Comparison of ENCODE assay signal across 1 cellular context in the genomic region with DNA sequence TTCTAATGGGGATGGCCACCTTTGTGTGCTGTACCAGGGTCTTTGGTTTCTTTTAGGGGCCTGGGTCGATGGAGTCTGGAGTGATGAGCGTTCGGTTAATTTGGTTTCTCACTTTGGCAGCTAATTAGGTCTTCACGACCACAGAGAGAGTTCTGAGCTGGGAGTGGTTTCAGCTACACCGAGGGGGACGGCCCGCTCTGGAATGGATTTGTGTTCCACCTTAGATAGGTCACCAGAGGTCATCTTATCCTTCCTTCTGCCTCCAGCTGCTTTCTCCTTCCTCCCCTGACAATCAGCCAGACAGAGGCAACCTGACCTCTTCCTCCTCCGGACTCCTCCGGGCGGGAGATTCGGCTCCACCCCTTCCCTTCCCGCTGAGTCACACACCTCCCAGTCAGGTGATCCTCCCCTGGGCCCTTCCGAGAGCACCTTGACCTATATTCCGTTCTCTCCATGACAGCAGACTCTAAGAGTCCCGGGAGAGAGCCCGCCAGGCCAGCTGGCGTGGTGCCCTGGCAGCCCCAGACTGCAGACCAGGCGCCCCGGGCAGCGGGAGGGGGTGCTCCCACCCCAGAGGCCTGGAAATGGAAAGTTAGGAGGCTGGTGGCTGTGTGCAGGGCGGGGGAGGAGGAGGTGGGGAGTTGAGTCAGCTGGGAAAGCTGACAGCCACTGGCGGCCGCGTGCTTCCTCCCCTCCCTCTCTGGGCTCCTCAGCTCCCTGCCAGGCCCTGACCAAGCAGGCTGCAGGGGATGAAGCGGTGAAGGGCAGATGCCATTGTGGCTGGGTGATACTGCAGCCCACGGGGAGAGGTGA.
TF ChIP-seq lines count a peak whose summit lies in the region.

No MANE protein-coding gene starts in this region.

TF ChIP-seq in HepG2, 621 proteins besides CTCF, POLR2A, EP300 and RAD21 (continued from another document and continues in another):
- TF ChIP-seq, protein P1, sequence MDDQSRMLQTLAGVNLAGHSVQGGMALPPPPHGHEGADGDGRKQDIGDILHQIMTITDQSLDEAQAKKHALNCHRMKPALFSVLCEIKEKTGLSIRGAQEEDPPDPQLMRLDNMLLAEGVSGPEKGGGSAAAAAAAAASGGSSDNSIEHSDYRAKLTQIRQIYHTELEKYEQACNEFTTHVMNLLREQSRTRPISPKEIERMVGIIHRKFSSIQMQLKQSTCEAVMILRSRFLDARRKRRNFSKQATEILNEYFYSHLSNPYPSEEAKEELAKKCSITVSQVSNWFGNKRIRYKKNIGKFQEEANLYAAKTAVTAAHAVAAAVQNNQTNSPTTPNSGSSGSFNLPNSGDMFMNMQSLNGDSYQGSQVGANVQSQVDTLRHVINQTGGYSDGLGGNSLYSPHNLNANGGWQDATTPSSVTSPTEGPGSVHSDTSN (CRISPR knock-in tag; IDR thresholded peaks at IDR 0.05; ENCODE audit: borderline replicate concordance): no peak
- no peak; the same call in 1 of the 2 replicates for TF ChIP-seq CHD4 (IDR thresholded peaks at IDR 0.05; ENCODE audit: borderline replicate concordance, low read length)
- TF ChIP-seq RBFOX2 (IDR thresholded peaks at IDR 0.05; ENCODE audit: low read depth, low read length): peak; percentile 60; the same call in 1 of the 2 replicates
- no peak for TF ChIP-seq RNF2 (conservative IDR thresholded peaks at IDR 0.05; ENCODE audit: low read depth)
- 0 out of 2 replicates have a peak, but pooled peaks have one; percentile 40 for TF ChIP-seq MZF1 (CRISPR knock-in tag; IDR thresholded peaks at IDR 0.05; ENCODE audit: borderline replicate concordance)
- no peak for TF ChIP-seq PHB2 (IDR thresholded peaks at IDR 0.05; ENCODE audit: partially characterized antibody)
- TF ChIP-seq, protein P2, sequence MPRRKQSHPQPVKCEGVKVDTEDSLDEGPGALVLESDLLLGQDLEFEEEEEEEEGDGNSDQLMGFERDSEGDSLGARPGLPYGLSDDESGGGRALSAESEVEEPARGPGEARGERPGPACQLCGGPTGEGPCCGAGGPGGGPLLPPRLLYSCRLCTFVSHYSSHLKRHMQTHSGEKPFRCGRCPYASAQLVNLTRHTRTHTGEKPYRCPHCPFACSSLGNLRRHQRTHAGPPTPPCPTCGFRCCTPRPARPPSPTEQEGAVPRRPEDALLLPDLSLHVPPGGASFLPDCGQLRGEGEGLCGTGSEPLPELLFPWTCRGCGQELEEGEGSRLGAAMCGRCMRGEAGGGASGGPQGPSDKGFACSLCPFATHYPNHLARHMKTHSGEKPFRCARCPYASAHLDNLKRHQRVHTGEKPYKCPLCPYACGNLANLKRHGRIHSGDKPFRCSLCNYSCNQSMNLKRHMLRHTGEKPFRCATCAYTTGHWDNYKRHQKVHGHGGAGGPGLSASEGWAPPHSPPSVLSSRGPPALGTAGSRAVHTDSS (CRISPR knock-in tag; conservative IDR thresholded peaks at IDR 0.05): no peak
- TF ChIP-seq IKZF4 (CRISPR knock-in tag; IDR thresholded peaks at IDR 0.05; ENCODE audit: borderline replicate concordance, low read depth, not compliant biosample characterization): no peak
- 0 out of 2 replicates have a peak, but pooled peaks have one; percentile 35 for TF ChIP-seq ZNF383 (CRISPR knock-in tag; IDR thresholded peaks at IDR 0.05; ENCODE audit: borderline replicate concordance)
- TF ChIP-seq RXRA (CRISPR knock-in tag; IDR thresholded peaks at IDR 0.05): peak; percentile 87
- TF ChIP-seq SP5 (CRISPR knock-in tag; IDR thresholded peaks at IDR 0.05; ENCODE audit: borderline replicate concordance, low read depth): peak; percentile 75
- TF ChIP-seq ZNF12 (CRISPR knock-in tag; IDR thresholded peaks at IDR 0.05): no peak; the same call in 1 of the 2 replicates
- TF ChIP-seq ZBTB38 (CRISPR knock-in tag; IDR thresholded peaks at IDR 0.05): no peak
- TF ChIP-seq ZNF746 (CRISPR knock-in tag; IDR thresholded peaks at IDR 0.05): no peak
- TF ChIP-seq ERF (CRISPR knock-in tag; IDR thresholded peaks at IDR 0.05): no peak; the same call in 1 of the 2 replicates
- 0 out of 2 replicates have a peak, but pooled peaks have one; percentile 37 for TF ChIP-seq REL (CRISPR knock-in tag; conservative IDR thresholded peaks at IDR 0.05)
- TF ChIP-seq, protein P3, sequence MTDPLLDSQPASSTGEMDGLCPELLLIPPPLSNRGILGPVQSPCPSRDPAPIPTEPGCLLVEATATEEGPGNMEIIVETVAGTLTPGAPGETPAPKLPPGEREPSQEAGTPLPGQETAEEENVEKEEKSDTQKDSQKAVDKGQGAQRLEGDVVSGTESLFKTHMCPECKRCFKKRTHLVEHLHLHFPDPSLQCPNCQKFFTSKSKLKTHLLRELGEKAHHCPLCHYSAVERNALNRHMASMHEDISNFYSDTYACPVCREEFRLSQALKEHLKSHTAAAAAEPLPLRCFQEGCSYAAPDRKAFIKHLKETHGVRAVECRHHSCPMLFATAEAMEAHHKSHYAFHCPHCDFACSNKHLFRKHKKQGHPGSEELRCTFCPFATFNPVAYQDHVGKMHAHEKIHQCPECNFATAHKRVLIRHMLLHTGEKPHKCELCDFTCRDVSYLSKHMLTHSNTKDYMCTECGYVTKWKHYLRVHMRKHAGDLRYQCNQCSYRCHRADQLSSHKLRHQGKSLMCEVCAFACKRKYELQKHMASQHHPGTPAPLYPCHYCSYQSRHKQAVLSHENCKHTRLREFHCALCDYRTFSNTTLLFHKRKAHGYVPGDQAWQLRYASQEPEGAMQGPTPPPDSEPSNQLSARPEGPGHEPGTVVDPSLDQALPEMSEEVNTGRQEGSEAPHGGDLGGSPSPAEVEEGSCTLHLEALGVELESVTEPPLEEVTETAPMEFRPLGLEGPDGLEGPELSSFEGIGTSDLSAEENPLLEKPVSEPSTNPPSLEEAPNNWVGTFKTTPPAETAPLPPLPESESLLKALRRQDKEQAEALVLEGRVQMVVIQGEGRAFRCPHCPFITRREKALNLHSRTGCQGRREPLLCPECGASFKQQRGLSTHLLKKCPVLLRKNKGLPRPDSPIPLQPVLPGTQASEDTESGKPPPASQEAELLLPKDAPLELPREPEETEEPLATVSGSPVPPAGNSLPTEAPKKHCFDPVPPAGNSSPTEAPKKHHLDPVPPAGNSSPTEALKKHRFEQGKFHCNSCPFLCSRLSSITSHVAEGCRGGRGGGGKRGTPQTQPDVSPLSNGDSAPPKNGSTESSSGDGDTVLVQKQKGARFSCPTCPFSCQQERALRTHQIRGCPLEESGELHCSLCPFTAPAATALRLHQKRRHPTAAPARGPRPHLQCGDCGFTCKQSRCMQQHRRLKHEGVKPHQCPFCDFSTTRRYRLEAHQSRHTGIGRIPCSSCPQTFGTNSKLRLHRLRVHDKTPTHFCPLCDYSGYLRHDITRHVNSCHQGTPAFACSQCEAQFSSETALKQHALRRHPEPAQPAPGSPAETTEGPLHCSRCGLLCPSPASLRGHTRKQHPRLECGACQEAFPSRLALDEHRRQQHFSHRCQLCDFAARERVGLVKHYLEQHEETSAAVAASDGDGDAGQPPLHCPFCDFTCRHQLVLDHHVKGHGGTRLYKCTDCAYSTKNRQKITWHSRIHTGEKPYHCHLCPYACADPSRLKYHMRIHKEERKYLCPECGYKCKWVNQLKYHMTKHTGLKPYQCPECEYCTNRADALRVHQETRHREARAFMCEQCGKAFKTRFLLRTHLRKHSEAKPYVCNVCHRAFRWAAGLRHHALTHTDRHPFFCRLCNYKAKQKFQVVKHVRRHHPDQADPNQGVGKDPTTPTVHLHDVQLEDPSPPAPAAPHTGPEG (CRISPR knock-in tag; IDR thresholded peaks at IDR 0.05): no peak
- peak; percentile 67 for TF ChIP-seq RARA (CRISPR knock-in tag; IDR thresholded peaks at IDR 0.05)
- peak; percentile 73; the same call in 1 of the 2 replicates for TF ChIP-seq NFE2 (CRISPR knock-in tag; IDR thresholded peaks at IDR 0.05)
- TF ChIP-seq SMARCC2 (IDR thresholded peaks at IDR 0.05): no peak
- peak; percentile 13; the same call in 1 of the 2 replicates for TF ChIP-seq HMG20B (CRISPR knock-in tag; conservative IDR thresholded peaks at IDR 0.05)
- TF ChIP-seq FOXO1 (CRISPR knock-in tag; IDR thresholded peaks at IDR 0.05): no peak
- 0 out of 2 replicates have a peak, but pooled peaks have one; percentile 16 for TF ChIP-seq CAMTA2 (CRISPR knock-in tag; IDR thresholded peaks at IDR 0.05; ENCODE audit: borderline replicate concordance)
- TF ChIP-seq ZNF672 (CRISPR knock-in tag; IDR thresholded peaks at IDR 0.05): no peak
- TF ChIP-seq FLYWCH1 (CRISPR knock-in tag; IDR thresholded peaks at IDR 0.05): no peak
- TF ChIP-seq, protein P4, sequence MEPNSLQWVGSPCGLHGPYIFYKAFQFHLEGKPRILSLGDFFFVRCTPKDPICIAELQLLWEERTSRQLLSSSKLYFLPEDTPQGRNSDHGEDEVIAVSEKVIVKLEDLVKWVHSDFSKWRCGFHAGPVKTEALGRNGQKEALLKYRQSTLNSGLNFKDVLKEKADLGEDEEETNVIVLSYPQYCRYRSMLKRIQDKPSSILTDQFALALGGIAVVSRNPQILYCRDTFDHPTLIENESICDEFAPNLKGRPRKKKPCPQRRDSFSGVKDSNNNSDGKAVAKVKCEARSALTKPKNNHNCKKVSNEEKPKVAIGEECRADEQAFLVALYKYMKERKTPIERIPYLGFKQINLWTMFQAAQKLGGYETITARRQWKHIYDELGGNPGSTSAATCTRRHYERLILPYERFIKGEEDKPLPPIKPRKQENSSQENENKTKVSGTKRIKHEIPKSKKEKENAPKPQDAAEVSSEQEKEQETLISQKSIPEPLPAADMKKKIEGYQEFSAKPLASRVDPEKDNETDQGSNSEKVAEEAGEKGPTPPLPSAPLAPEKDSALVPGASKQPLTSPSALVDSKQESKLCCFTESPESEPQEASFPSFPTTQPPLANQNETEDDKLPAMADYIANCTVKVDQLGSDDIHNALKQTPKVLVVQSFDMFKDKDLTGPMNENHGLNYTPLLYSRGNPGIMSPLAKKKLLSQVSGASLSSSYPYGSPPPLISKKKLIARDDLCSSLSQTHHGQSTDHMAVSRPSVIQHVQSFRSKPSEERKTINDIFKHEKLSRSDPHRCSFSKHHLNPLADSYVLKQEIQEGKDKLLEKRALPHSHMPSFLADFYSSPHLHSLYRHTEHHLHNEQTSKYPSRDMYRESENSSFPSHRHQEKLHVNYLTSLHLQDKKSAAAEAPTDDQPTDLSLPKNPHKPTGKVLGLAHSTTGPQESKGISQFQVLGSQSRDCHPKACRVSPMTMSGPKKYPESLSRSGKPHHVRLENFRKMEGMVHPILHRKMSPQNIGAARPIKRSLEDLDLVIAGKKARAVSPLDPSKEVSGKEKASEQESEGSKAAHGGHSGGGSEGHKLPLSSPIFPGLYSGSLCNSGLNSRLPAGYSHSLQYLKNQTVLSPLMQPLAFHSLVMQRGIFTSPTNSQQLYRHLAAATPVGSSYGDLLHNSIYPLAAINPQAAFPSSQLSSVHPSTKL (CRISPR knock-in tag; IDR thresholded peaks at IDR 0.05): peak; percentile 78
- TF ChIP-seq ZNF777 (CRISPR knock-in tag; IDR thresholded peaks at IDR 0.05): 0 out of 2 replicates have a peak, but pooled peaks have one; percentile 18
- no peak for TF ChIP-seq BCL6 (CRISPR knock-in tag; IDR thresholded peaks at IDR 0.05)
- no peak for TF ChIP-seq MBD4 (IDR thresholded peaks at IDR 0.05; ENCODE audit: borderline replicate concordance, low read length)
- no peak for TF ChIP-seq ZNF234 (CRISPR knock-in tag; conservative IDR thresholded peaks at IDR 0.05)
- no peak for TF ChIP-seq SP1 (IDR thresholded peaks at IDR 0.05)
- peak; percentile 41; the same call in 1 of the 2 replicates for TF ChIP-seq SP1 (CRISPR knock-in tag; IDR thresholded peaks at IDR 0.05)
- TF ChIP-seq TBL1XR1 (IDR thresholded peaks at IDR 0.05; ENCODE audit: borderline replicate concordance, low read length, partially characterized antibody): peak; percentile 54
- TF ChIP-seq STAT5B (CRISPR knock-in tag; IDR thresholded peaks at IDR 0.05): no peak
- no peak for TF ChIP-seq GABPA (IDR thresholded peaks at IDR 0.05; ENCODE audit: low read depth, low read length)
- peak; percentile 62 for TF ChIP-seq GABPA (CRISPR knock-in tag; IDR thresholded peaks at IDR 0.05; ENCODE audit: low read depth)
- TF ChIP-seq, protein P5, sequence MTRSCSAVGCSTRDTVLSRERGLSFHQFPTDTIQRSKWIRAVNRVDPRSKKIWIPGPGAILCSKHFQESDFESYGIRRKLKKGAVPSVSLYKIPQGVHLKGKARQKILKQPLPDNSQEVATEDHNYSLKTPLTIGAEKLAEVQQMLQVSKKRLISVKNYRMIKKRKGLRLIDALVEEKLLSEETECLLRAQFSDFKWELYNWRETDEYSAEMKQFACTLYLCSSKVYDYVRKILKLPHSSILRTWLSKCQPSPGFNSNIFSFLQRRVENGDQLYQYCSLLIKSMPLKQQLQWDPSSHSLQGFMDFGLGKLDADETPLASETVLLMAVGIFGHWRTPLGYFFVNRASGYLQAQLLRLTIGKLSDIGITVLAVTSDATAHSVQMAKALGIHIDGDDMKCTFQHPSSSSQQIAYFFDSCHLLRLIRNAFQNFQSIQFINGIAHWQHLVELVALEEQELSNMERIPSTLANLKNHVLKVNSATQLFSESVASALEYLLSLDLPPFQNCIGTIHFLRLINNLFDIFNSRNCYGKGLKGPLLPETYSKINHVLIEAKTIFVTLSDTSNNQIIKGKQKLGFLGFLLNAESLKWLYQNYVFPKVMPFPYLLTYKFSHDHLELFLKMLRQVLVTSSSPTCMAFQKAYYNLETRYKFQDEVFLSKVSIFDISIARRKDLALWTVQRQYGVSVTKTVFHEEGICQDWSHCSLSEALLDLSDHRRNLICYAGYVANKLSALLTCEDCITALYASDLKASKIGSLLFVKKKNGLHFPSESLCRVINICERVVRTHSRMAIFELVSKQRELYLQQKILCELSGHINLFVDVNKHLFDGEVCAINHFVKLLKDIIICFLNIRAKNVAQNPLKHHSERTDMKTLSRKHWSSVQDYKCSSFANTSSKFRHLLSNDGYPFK (CRISPR knock-in tag; IDR thresholded peaks at IDR 0.05; ENCODE audit: borderline replicate concordance): no peak; the same call in 1 of the 2 replicates
- TF ChIP-seq, protein P6, sequence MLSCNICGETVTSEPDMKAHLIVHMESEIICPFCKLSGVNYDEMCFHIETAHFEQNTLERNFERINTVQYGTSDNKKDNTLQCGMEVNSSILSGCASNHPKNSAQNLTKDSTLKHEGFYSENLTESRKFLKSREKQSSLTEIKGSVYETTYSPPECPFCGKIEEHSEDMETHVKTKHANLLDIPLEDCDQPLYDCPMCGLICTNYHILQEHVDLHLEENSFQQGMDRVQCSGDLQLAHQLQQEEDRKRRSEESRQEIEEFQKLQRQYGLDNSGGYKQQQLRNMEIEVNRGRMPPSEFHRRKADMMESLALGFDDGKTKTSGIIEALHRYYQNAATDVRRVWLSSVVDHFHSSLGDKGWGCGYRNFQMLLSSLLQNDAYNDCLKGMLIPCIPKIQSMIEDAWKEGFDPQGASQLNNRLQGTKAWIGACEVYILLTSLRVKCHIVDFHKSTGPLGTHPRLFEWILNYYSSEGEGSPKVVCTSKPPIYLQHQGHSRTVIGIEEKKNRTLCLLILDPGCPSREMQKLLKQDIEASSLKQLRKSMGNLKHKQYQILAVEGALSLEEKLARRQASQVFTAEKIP (CRISPR knock-in tag; IDR thresholded peaks at IDR 0.05; ENCODE audit: borderline replicate concordance): no peak
- TF ChIP-seq TSC22D2 (CRISPR knock-in tag; IDR thresholded peaks at IDR 0.05; ENCODE audit: borderline replicate concordance): 0 out of 2 replicates have a peak, but pooled peaks have one; percentile 53
- no peak for TF ChIP-seq ZFP1 (CRISPR knock-in tag; IDR thresholded peaks at IDR 0.05)
- TF ChIP-seq, protein P7, sequence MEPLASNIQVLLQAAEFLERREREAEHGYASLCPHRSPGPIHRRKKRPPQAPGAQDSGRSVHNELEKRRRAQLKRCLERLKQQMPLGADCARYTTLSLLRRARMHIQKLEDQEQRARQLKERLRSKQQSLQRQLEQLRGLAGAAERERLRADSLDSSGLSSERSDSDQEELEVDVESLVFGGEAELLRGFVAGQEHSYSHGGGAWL (CRISPR knock-in tag; IDR thresholded peaks at IDR 0.05): 0 out of 2 replicates have a peak, but pooled peaks have one; percentile 57
- TF ChIP-seq POLR2AphosphoS5 (IDR thresholded peaks at IDR 0.05; ENCODE audit: low read depth, low read length): peak; percentile 49
- no peak for TF ChIP-seq TOE1 (CRISPR knock-in tag; IDR thresholded peaks at IDR 0.05)
- no peak for TF ChIP-seq ZNF562 (CRISPR knock-in tag; IDR thresholded peaks at IDR 0.05; ENCODE audit: borderline replicate concordance)
- TF ChIP-seq FOSL2 (CRISPR knock-in tag; IDR thresholded peaks at IDR 0.05): peak; percentile 90
